Comparison of ENCODE assay signal across 8 cellular contexts in genomic region chr22:36334838-36335603, GRCh38. TPM values are rescaled to one million over a fixed set of nuclear protein-coding genes. Genes with fewer than 3 reads are reported as not detected.
DNase-seq lines count a peak whose midpoint lies in the region; ATAC-seq, FAIRE-seq and TF ChIP-seq lines count a peak whose summit lies in the region.

No MANE protein-coding gene starts in this region.

- DNase-seq in GM03348 (ENCODE audit: low spot score): peak; percentile 84
- DNase-seq in Peyer's patch: no peak
- peak in 1 of 2 donors; percentile 78 for DNase-seq in breast epithelium (ENCODE audit: low spot score in 2 of 2)
- no peak for DNase-seq in kidney
- DNase-seq in stomach: no peak
- DNase-seq in OCI-M2 (lab: John Stamatoyannopoulos, UW; ENCODE audit: unreplicated experiment): no peak
- DNase-seq in kidney glomerular epithelial cell (lab: John Stamatoyannopoulos, UW): no peak

- H3K36me3 ChIP-seq in Peyer's patch (peaks cover 0 to 72% (median 0%) of the 10 kb centered on the region in 3 donors), breast epithelium (peaks cover 4% of the 10 kb centered on the region), kidney (ENCODE audit: control insufficient read depth in 1 of 2, insufficient read depth in 2 of 2, low read length in 2 of 2) (peaks cover 22 to 60% of the 10 kb centered on the region in 2 donors), stomach (peaks cover 41 to 69% (median 63%) of the 10 kb centered on the region in 4 donors)

- intact Hi-C loops in breast epithelium (cut with DNase I; ENCODE audit: low total_unique reads): no loop called here
- intact Hi-C loops in kidney (cut with DNase I): no loop called here
- intact Hi-C loops in stomach (cut with DNase I; ENCODE audit: low total_unique reads): no loop called here

- 28 to 47% (median 44%) methylated on average over 14 to 17 of the region's 17 CpGs for WGBS in stomach, 5 donors

- no peak for TF ChIP-seq CTCF in Peyer's patch (IDR thresholded peaks at IDR 0.05)
- peak in 1 of 3 donors; percentile 13 for TF ChIP-seq CTCF in breast epithelium (IDR thresholded peaks at IDR 0.05)
- no peak for TF ChIP-seq CTCF in kidney (IDR thresholded peaks at IDR 0.05; ENCODE audit: borderline replicate concordance, extremely low read depth, insufficient read depth)
- TF ChIP-seq CTCF in stomach (IDR thresholded peaks at IDR 0.05): no peak

- H3K27me3 ChIP-seq in Peyer's patch: no peaks in the 10 kb centered on the region
- H3K27me3 ChIP-seq in breast epithelium: no peaks in the 10 kb centered on the region
- no peaks in the 10 kb centered on the region for H3K27me3 ChIP-seq in stomach

- H3K9me3 ChIP-seq in Peyer's patch (no peaks in the 10 kb centered on the region), breast epithelium (no peaks in the 10 kb centered on the region), kidney (ENCODE audit: control insufficient read depth in 1 of 2, low read length in 2 of 2) (no peaks in the 10 kb centered on the region), stomach (no peaks in the 10 kb centered on the region)

- H3K27ac ChIP-seq in Peyer's patch: peak overlapping the region; percentile 86 to 95 (median 88)
- H3K27ac ChIP-seq in breast epithelium: peak overlapping the region; percentile 96 to 97
- H3K27ac ChIP-seq in kidney (ENCODE audit: low read depth in 2 of 2, low read length in 2 of 2): peak overlapping the region; percentile 95 to 97
- H3K27ac ChIP-seq in stomach: peak overlapping the region; percentile 72 to 100 (median 95)

- no peak for ATAC-seq in GM18867 (IDR thresholded peaks at IDR 0.05; ENCODE audit: unreplicated experiment)

- peak overlapping the region; percentile 26 to 70 for H3K9ac ChIP-seq in kidney (ENCODE audit: low read length in 2 of 2)

- peaks cover 2 to 87% (median 49%) of the 10 kb centered on the region in 4 donors for H3K4me1 ChIP-seq in Peyer's patch
- H3K4me1 ChIP-seq in breast epithelium: peaks cover 35 to 72% of the 10 kb centered on the region in 2 donors
- H3K4me1 ChIP-seq in kidney (ENCODE audit: control insufficient read depth in 1 of 2, insufficient read depth in 1 of 2, low read depth in 1 of 2, low read length in 2 of 2): peaks cover 78 to 79% of the 10 kb centered on the region in 2 donors
- H3K4me1 ChIP-seq in stomach: peaks cover 88 to 100% (median 99%) of the 10 kb centered on the region in 4 donors

- TF ChIP-seq POLR2A in Peyer's patch (IDR thresholded peaks at IDR 0.05) (no peak), breast epithelium (IDR thresholded peaks at IDR 0.05) (no peak), stomach (IDR thresholded peaks at IDR 0.05) (no peak)

- no peak overlapping the region for H3K4me3 ChIP-seq in Peyer's patch
- peak overlapping the region in 1 of 3 donors; percentile 35 for H3K4me3 ChIP-seq in breast epithelium
- no peak overlapping the region for H3K4me3 ChIP-seq in kidney (ENCODE audit: low read length in 2 of 2)
- H3K4me3 ChIP-seq in stomach: no peak overlapping the region

- no peak for FAIRE-seq in kidney (lab: Jason Lieb, UNC)

- no peak for TF ChIP-seq EP300 in stomach (IDR thresholded peaks at IDR 0.05)

RNA-seq across cellular contexts. Expression of gene MYH9, which starts 52.7 kb away (rescaled TPM):
- total RNA-seq in Peyer's patch (100 to 1,000 TPM; 337 to 553 (median 433) TPM), breast epithelium (100 to 1,000 TPM; 169 to 392 (median 268) TPM), kidney (655 TPM), stomach (100 to 1,000 TPM; 155 to 620 (median 272) TPM)
- polyA plus RNA-seq in kidney (ENCODE audit: insufficient read depth, low read depth, low replicate concordance) (85.2 TPM), stomach (10 to 100 TPM; 46.7 to 79.3 (median 54.3) TPM)
